ENCODE assay signal across 1 cellular context in the genomic region with DNA sequence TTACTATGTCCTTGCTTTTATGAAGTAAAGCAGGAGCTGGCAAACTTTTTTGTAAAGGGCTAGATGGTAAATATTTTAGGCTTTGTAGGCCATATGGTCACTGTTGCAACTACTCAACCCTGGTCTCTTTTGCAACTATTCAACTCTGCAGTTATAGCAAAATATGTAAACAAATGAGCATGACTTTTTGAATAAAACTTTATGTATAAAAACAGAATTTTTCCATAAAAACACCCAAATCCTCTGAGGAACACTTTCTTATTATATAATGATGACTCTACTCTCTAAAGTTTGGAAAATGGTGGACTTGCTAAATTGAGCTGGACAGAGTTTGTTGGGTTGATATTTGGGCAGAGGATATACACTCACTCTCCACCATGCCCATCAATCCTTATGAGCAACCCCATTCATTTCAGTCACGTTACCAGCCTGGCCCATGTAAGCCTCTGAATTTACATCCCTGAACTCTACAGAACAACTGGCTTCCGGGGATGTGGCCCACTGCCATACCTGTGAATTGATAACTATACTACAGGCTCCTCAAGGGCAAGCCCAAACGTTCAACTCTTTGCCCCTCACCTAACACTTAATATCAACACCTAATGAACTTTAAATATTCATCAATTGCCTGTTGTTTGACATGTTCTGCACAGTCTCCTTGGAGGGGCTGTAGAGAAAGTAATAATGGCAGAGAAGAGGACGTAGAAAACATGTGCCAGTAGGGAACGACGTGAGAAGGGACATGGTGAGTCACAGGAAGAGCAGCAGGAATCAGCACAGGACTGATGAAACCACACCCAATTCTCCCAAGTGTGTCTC.
TF ChIP-seq lines count a peak whose summit lies in the region.

No MANE protein-coding gene starts in this region.

TF ChIP-seq in K562, 482 proteins besides CTCF, POLR2A, EP300 and RAD21 (continued from another document and continues in another):
- TF ChIP-seq MCM7 (IDR thresholded peaks at IDR 0.05), result no peak
- TF ChIP-seq, protein P1, sequence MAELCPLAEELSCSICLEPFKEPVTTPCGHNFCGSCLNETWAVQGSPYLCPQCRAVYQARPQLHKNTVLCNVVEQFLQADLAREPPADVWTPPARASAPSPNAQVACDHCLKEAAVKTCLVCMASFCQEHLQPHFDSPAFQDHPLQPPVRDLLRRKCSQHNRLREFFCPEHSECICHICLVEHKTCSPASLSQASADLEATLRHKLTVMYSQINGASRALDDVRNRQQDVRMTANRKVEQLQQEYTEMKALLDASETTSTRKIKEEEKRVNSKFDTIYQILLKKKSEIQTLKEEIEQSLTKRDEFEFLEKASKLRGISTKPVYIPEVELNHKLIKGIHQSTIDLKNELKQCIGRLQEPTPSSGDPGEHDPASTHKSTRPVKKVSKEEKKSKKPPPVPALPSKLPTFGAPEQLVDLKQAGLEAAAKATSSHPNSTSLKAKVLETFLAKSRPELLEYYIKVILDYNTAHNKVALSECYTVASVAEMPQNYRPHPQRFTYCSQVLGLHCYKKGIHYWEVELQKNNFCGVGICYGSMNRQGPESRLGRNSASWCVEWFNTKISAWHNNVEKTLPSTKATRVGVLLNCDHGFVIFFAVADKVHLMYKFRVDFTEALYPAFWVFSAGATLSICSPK (IDR thresholded peaks at IDR 0.05; ENCODE audit: borderline replicate concordance), result no peak
- TF ChIP-seq, protein P2, sequence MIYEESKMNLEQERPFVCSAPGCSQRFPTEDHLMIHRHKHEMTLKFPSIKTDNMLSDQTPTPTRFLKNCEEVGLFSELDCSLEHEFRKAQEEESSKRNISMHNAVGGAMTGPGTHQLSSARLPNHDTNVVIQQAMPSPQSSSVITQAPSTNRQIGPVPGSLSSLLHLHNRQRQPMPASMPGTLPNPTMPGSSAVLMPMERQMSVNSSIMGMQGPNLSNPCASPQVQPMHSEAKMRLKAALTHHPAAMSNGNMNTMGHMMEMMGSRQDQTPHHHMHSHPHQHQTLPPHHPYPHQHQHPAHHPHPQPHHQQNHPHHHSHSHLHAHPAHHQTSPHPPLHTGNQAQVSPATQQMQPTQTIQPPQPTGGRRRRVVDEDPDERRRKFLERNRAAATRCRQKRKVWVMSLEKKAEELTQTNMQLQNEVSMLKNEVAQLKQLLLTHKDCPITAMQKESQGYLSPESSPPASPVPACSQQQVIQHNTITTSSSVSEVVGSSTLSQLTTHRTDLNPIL (CRISPR knock-in tag; IDR thresholded peaks at IDR 0.05), result 0 out of 2 replicates have a peak, but pooled peaks have one; percentile 57
- TF ChIP-seq FOSL1 (tag; conservative IDR thresholded peaks at IDR 0.05), result peak; percentile 97
- peak; percentile 54; the same call in 1 of the 2 replicates for TF ChIP-seq LCOR (CRISPR knock-in tag; IDR thresholded peaks at IDR 0.05)
- TF ChIP-seq TEAD4 (IDR thresholded peaks at IDR 0.05; ENCODE audit: low read length), result peak; percentile 62; the same call in 1 of the 2 replicates
- no peak for TF ChIP-seq TEAD4 (CRISPR knock-in tag; IDR thresholded peaks at IDR 0.05; ENCODE audit: borderline replicate concordance)
- TF ChIP-seq RBM22 (IDR thresholded peaks at IDR 0.05; ENCODE audit: low read depth, low read length, poor library complexity, severe bottlenecking), result no peak
- TF ChIP-seq, protein P3, sequence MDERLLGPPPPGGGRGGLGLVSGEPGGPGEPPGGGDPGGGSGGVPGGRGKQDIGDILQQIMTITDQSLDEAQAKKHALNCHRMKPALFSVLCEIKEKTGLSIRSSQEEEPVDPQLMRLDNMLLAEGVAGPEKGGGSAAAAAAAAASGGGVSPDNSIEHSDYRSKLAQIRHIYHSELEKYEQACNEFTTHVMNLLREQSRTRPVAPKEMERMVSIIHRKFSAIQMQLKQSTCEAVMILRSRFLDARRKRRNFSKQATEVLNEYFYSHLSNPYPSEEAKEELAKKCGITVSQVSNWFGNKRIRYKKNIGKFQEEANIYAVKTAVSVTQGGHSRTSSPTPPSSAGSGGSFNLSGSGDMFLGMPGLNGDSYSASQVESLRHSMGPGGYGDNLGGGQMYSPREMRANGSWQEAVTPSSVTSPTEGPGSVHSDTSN (CRISPR knock-in tag; IDR thresholded peaks at IDR 0.05; ENCODE audit: low read depth), result no peak
- TF ChIP-seq, protein P3 (tag; conservative IDR thresholded peaks at IDR 0.05; ENCODE audit: low read depth), result no peak
- no peak for TF ChIP-seq ZNF174 (CRISPR knock-in tag; IDR thresholded peaks at IDR 0.05)
- TF ChIP-seq, protein P4, sequence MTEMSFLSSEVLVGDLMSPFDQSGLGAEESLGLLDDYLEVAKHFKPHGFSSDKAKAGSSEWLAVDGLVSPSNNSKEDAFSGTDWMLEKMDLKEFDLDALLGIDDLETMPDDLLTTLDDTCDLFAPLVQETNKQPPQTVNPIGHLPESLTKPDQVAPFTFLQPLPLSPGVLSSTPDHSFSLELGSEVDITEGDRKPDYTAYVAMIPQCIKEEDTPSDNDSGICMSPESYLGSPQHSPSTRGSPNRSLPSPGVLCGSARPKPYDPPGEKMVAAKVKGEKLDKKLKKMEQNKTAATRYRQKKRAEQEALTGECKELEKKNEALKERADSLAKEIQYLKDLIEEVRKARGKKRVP (CRISPR knock-in tag; IDR thresholded peaks at IDR 0.05), result peak; percentile 72
- no peak for TF ChIP-seq NFATC3 (IDR thresholded peaks at IDR 0.05)
- TF ChIP-seq, protein P5, sequence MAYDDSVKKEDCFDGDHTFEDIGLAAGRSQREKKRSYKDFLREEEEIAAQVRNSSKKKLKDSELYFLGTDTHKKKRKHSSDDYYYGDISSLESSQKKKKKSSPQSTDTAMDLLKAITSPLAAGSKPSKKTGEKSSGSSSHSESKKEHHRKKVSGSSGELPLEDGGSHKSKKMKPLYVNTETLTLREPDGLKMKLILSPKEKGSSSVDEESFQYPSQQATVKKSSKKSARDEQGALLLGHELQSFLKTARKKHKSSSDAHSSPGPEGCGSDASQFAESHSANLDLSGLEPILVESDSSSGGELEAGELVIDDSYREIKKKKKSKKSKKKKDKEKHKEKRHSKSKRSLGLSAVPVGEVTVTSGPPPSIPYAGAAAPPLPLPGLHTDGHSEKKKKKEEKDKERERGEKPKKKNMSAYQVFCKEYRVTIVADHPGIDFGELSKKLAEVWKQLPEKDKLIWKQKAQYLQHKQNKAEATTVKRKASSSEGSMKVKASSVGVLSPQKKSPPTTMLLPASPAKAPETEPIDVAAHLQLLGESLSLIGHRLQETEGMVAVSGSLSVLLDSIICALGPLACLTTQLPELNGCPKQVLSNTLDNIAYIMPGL (CRISPR knock-in tag; IDR thresholded peaks at IDR 0.05), result no peak
- TF ChIP-seq XRCC3 (IDR thresholded peaks at IDR 0.05), result no peak
- TF ChIP-seq, protein P6, sequence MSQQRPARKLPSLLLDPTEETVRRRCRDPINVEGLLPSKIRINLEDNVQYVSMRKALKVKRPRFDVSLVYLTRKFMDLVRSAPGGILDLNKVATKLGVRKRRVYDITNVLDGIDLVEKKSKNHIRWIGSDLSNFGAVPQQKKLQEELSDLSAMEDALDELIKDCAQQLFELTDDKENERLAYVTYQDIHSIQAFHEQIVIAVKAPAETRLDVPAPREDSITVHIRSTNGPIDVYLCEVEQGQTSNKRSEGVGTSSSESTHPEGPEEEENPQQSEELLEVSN (IDR thresholded peaks at IDR 0.05; ENCODE audit: borderline replicate concordance in 1 of 2, extremely low read depth in 1 of 2, insufficient read depth in 1 of 2, insufficient read length in 1 of 2, low read depth in 1 of 2, low read length in 1 of 2, poor library complexity in 1 of 2, severe bottlenecking in 1 of 2), result peak; percentile 36 to 80
- TF ChIP-seq RBM25 (IDR thresholded peaks at IDR 0.05; ENCODE audit: low read depth, low read length, severe bottlenecking), result no peak
- TF ChIP-seq NR4A1 (CRISPR knock-in tag; IDR thresholded peaks at IDR 0.05), result no peak
- peak; percentile 90 for TF ChIP-seq NR4A1 (tag; IDR thresholded peaks at IDR 0.05)
- TF ChIP-seq, protein P7, sequence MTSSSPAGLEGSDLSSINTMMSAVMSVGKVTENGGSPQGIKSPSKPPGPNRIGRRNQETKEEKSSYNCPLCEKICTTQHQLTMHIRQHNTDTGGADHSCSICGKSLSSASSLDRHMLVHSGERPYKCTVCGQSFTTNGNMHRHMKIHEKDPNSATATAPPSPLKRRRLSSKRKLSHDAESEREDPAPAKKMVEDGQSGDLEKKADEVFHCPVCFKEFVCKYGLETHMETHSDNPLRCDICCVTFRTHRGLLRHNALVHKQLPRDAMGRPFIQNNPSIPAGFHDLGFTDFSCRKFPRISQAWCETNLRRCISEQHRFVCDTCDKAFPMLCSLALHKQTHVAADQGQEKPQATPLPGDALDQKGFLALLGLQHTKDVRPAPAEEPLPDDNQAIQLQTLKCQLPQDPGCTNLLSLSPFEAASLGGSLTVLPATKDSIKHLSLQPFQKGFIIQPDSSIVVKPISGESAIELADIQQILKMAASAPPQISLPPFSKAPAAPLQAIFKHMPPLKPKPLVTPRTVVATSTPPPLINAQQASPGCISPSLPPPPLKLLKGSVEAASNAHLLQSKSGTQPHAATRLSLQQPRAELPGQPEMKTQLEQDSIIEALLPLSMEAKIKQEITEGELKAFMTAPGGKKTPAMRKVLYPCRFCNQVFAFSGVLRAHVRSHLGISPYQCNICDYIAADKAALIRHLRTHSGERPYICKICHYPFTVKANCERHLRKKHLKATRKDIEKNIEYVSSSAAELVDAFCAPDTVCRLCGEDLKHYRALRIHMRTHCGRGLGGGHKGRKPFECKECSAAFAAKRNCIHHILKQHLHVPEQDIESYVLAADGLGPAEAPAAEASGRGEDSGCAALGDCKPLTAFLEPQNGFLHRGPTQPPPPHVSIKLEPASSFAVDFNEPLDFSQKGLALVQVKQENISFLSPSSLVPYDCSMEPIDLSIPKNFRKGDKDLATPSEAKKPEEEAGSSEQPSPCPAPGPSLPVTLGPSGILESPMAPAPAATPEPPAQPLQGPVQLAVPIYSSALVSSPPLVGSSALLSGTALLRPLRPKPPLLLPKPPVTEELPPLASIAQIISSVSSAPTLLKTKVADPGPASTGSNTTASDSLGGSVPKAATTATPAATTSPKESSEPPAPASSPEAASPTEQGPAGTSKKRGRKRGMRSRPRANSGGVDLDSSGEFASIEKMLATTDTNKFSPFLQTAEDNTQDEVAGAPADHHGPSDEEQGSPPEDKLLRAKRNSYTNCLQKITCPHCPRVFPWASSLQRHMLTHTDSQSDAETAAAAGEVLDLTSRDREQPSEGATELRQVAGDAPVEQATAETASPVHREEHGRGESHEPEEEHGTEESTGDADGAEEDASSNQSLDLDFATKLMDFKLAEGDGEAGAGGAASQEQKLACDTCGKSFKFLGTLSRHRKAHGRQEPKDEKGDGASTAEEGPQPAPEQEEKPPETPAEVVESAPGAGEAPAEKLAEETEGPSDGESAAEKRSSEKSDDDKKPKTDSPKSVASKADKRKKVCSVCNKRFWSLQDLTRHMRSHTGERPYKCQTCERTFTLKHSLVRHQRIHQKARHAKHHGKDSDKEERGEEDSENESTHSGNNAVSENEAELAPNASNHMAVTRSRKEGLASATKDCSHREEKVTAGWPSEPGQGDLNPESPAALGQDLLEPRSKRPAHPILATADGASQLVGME (CRISPR knock-in tag; IDR thresholded peaks at IDR 0.05), result no peak
- TF ChIP-seq, protein P8, sequence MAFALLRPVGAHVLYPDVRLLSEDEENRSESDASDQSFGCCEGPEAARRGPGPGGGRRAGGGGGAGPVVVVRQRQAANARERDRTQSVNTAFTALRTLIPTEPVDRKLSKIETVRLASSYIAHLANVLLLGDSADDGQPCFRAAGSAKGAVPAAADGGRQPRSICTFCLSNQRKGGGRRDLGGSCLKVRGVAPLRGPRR (CRISPR knock-in tag; IDR thresholded peaks at IDR 0.05), result no peak
- TF ChIP-seq HMGN3 (IDR thresholded peaks at IDR 0.05; ENCODE audit: borderline replicate concordance, extremely low read depth, insufficient read length, low read depth, low read length), result no peak
- TF ChIP-seq SUPT5H (IDR thresholded peaks at IDR 0.05), result no peak
- TF ChIP-seq, protein P9, sequence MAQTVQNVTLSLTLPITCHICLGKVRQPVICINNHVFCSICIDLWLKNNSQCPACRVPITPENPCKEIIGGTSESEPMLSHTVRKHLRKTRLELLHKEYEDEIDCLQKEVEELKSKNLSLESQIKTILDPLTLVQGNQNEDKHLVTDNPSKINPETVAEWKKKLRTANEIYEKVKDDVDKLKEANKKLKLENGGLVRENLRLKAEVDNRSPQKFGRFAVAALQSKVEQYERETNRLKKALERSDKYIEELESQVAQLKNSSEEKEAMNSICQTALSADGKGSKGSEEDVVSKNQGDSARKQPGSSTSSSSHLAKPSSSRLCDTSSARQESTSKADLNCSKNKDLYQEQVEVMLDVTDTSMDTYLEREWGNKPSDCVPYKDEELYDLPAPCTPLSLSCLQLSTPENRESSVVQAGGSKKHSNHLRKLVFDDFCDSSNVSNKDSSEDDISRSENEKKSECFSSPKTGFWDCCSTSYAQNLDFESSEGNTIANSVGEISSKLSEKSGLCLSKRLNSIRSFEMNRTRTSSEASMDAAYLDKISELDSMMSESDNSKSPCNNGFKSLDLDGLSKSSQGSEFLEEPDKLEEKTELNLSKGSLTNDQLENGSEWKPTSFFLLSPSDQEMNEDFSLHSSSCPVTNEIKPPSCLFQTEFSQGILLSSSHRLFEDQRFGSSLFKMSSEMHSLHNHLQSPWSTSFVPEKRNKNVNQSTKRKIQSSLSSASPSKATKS (CRISPR knock-in tag; IDR thresholded peaks at IDR 0.05), result no peak
- no peak for TF ChIP-seq EZH2 (IDR thresholded peaks at IDR 0.05; ENCODE audit: borderline replicate concordance, low read depth, low read length)
- TF ChIP-seq XRCC4 (IDR thresholded peaks at IDR 0.05; ENCODE audit: extremely low read depth, insufficient read depth, insufficient read length), result no peak
- TF ChIP-seq HDGF (IDR thresholded peaks at IDR 0.05), result no peak
- TF ChIP-seq SP2 (IDR thresholded peaks at IDR 0.05; ENCODE audit: extremely low read depth, low read depth, low read length, poor library complexity, severe bottlenecking), result no peak
